1 cellular context compared by ENCODE assay signal in the genomic region with DNA sequence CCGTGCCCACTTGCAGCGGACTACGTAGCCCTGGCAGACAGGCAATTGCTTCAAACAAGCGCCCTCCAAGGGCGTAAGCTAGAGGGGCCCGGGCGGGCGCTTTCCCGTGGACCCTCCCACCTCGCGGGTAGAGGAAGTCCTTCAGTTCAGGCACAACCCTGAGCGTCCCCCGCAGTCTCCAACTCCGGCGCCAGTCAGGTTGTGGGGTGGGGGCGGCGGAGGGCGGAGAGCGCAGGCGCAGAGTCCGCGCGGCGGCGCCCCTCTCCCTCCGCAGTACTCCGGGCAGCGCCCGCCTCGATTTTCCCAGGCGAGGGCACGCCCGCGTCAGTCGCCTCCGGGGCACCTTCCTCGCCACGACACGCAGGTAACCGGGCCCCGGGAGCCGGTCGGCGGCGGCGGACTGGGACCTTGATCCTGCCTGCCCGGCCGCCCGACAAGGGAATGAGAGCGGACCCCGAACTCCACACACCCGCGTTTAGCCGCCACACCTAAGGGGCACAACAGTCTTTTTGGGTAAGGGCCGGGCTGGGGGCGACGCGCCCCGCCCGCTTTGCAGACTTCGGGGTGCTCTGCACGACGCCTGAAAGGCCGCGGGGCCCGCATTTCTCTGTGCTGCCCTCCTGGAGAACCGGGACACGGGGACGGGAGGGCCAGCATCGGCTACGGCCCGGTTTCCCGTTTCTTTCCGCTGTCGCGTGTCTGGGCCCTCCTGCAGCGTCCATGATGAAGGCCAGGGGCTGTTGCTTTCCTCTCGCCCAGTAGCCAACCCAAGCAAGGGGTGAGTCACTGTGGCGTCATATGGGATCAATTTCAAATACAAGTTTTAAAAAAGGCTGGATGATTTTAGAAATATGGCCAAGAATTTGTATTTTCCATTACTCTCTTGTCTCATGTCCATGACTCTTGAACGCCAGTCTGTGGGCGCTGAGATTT.
A peak's percentile ranks its signal among the peaks of the same experiment; 100 is the strongest.
TF ChIP-seq lines count a peak whose summit lies in the region.

A gene (plus strand): TSS at position 276 of the 933 bp plus-strand sequence. CDS start 35,335 bp downstream, outside the sequence.

TF ChIP-seq in HepG2, 621 proteins besides CTCF, POLR2A, EP300 and RAD21 (continued from another document and continues in another):
- TF ChIP-seq, protein P1, sequence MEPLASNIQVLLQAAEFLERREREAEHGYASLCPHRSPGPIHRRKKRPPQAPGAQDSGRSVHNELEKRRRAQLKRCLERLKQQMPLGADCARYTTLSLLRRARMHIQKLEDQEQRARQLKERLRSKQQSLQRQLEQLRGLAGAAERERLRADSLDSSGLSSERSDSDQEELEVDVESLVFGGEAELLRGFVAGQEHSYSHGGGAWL (CRISPR knock-in tag; IDR thresholded peaks at IDR 0.05): 0 out of 2 replicates have a peak, but pooled peaks have one; percentile 29
- TF ChIP-seq ZC3H13 (CRISPR knock-in tag; IDR thresholded peaks at IDR 0.05) (0 out of 2 replicates have a peak, but pooled peaks have one; percentile 42), HNRNPH1 (optimal IDR thresholded peaks at IDR 0.05; ENCODE audit: low read depth, low read length) (no peak), ZNF629 (CRISPR knock-in tag; conservative IDR thresholded peaks at IDR 0.05) (0 out of 2 replicates have a peak, but pooled peaks have one; percentile 47), KDM3A (CRISPR knock-in tag; IDR thresholded peaks at IDR 0.05; ENCODE audit: low read depth) (no peak), HHEX (CRISPR knock-in tag; IDR thresholded peaks at IDR 0.05) (no peak), BRCA1 (CRISPR knock-in tag; IDR thresholded peaks at IDR 0.05) (no peak), ZNF468 (CRISPR knock-in tag; IDR thresholded peaks at IDR 0.05) (no peak), MYNN (CRISPR knock-in tag; IDR thresholded peaks at IDR 0.05; ENCODE audit: low read depth) (0 out of 2 replicates have a peak, but pooled peaks have one; percentile 58), ZNF335 (CRISPR knock-in tag; IDR thresholded peaks at IDR 0.05) (peak; percentile 53; the same call in 1 of the 2 replicates), ZNF552 (CRISPR knock-in tag; IDR thresholded peaks at IDR 0.05; ENCODE audit: borderline replicate concordance) (0 out of 2 replicates have a peak, but pooled peaks have one; percentile 43), ZBTB3 (CRISPR knock-in tag; IDR thresholded peaks at IDR 0.05; ENCODE audit: borderline replicate concordance, low read depth) (no peak), ZNF878 (CRISPR knock-in tag; IDR thresholded peaks at IDR 0.05) (no peak), KLF13 (CRISPR knock-in tag; IDR thresholded peaks at IDR 0.05) (no peak), BORCS8-MEF2B (CRISPR knock-in tag; IDR thresholded peaks at IDR 0.05) (no peak), LCORL (IDR thresholded peaks at IDR 0.05) (no peak), LCORL (CRISPR knock-in tag; IDR thresholded peaks at IDR 0.05) (peak; percentile 62; the same call in 1 of the 2 replicates), ZZZ3 (CRISPR knock-in tag; IDR thresholded peaks at IDR 0.05; ENCODE audit: borderline replicate concordance) (no peak), KMT2B (CRISPR knock-in tag; IDR thresholded peaks at IDR 0.05) (peak; percentile 15; the same call in 1 of the 2 replicates), FOXK1 (CRISPR knock-in tag; IDR thresholded peaks at IDR 0.05; ENCODE audit: borderline replicate concordance, low read depth) (no peak), ZFX (CRISPR knock-in tag; IDR thresholded peaks at IDR 0.05; ENCODE audit: low read depth) (peak; percentile 81), PHF8 (CRISPR knock-in tag; IDR thresholded peaks at IDR 0.05) (peak; percentile 75), ZNF547 (CRISPR knock-in tag; IDR thresholded peaks at IDR 0.05) (peak; percentile 30), SRSF4 (IDR thresholded peaks at IDR 0.05; ENCODE audit: low read depth, low read length, poor library complexity, severe bottlenecking) (no peak)
- TF ChIP-seq, protein P2, sequence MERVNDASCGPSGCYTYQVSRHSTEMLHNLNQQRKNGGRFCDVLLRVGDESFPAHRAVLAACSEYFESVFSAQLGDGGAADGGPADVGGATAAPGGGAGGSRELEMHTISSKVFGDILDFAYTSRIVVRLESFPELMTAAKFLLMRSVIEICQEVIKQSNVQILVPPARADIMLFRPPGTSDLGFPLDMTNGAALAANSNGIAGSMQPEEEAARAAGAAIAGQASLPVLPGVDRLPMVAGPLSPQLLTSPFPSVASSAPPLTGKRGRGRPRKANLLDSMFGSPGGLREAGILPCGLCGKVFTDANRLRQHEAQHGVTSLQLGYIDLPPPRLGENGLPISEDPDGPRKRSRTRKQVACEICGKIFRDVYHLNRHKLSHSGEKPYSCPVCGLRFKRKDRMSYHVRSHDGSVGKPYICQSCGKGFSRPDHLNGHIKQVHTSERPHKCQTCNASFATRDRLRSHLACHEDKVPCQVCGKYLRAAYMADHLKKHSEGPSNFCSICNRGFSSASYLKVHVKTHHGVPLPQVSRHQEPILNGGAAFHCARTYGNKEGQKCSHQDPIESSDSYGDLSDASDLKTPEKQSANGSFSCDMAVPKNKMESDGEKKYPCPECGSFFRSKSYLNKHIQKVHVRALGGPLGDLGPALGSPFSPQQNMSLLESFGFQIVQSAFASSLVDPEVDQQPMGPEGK (CRISPR knock-in tag; IDR thresholded peaks at IDR 0.05): peak; percentile 56; the same call in 1 of the 2 replicates
- TF ChIP-seq, protein P3, sequence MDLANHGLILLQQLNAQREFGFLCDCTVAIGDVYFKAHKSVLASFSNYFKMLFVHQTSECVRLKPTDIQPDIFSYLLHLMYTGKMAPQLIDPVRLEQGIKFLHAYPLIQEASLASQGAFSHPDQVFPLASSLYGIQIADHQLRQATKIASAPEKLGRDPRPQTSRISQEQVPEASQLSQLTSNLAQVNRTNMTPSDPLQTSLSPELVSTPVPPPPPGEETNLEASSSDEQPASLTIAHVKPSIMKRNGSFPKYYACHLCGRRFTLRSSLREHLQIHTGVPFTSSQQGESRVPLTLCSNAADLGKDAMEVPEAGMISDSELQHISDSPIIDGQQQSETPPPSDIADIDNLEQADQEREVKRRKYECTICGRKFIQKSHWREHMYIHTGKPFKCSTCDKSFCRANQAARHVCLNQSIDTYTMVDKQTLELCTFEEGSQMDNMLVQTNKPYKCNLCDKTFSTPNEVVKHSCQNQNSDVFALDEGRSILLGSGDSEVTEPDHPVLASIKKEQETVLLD (CRISPR knock-in tag; IDR thresholded peaks at IDR 0.05; ENCODE audit: low read depth): no peak
- TF ChIP-seq, protein P4, sequence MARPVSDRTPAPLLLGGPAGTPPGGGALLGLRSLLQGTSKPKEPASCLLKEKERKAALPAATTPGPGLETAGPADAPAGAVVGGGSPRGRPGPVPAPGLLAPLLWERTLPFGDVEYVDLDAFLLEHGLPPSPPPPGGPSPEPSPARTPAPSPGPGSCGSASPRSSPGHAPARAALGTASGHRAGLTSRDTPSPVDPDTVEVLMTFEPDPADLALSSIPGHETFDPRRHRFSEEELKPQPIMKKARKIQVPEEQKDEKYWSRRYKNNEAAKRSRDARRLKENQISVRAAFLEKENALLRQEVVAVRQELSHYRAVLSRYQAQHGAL (CRISPR knock-in tag; IDR thresholded peaks at IDR 0.05; ENCODE audit: not compliant biosample characterization): no peak
- TF ChIP-seq, protein P5, sequence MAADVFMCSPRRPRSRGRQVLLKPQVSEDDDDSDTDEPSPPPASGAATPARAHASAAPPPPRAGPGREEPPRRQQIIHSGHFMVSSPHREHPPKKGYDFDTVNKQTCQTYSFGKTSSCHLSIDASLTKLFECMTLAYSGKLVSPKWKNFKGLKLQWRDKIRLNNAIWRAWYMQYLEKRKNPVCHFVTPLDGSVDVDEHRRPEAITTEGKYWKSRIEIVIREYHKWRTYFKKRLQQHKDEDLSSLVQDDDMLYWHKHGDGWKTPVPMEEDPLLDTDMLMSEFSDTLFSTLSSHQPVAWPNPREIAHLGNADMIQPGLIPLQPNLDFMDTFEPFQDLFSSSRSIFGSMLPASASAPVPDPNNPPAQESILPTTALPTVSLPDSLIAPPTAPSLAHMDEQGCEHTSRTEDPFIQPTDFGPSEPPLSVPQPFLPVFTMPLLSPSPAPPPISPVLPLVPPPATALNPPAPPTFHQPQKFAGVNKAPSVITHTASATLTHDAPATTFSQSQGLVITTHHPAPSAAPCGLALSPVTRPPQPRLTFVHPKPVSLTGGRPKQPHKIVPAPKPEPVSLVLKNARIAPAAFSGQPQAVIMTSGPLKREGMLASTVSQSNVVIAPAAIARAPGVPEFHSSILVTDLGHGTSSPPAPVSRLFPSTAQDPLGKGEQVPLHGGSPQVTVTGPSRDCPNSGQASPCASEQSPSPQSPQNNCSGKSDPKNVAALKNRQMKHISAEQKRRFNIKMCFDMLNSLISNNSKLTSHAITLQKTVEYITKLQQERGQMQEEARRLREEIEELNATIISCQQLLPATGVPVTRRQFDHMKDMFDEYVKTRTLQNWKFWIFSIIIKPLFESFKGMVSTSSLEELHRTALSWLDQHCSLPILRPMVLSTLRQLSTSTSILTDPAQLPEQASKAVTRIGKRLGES (CRISPR knock-in tag; IDR thresholded peaks at IDR 0.05; ENCODE audit: borderline replicate concordance): no peak; the same call in 1 of the 2 replicates
- TF ChIP-seq, protein P6, sequence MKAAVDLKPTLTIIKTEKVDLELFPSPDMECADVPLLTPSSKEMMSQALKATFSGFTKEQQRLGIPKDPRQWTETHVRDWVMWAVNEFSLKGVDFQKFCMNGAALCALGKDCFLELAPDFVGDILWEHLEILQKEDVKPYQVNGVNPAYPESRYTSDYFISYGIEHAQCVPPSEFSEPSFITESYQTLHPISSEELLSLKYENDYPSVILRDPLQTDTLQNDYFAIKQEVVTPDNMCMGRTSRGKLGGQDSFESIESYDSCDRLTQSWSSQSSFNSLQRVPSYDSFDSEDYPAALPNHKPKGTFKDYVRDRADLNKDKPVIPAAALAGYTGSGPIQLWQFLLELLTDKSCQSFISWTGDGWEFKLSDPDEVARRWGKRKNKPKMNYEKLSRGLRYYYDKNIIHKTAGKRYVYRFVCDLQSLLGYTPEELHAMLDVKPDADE (CRISPR knock-in tag; IDR thresholded peaks at IDR 0.05): no peak
- TF ChIP-seq, protein P7, sequence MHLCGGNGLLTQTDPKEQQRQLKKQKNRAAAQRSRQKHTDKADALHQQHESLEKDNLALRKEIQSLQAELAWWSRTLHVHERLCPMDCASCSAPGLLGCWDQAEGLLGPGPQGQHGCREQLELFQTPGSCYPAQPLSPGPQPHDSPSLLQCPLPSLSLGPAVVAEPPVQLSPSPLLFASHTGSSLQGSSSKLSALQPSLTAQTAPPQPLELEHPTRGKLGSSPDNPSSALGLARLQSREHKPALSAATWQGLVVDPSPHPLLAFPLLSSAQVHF (CRISPR knock-in tag; IDR thresholded peaks at IDR 0.05): peak; percentile 77
- TF ChIP-seq, protein P8, sequence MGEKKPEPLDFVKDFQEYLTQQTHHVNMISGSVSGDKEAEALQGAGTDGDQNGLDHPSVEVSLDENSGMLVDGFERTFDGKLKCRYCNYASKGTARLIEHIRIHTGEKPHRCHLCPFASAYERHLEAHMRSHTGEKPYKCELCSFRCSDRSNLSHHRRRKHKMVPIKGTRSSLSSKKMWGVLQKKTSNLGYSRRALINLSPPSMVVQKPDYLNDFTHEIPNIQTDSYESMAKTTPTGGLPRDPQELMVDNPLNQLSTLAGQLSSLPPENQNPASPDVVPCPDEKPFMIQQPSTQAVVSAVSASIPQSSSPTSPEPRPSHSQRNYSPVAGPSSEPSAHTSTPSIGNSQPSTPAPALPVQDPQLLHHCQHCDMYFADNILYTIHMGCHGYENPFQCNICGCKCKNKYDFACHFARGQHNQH (CRISPR knock-in tag; IDR thresholded peaks at IDR 0.05): 0 out of 2 replicates have a peak, but pooled peaks have one; percentile 17
- TF ChIP-seq, protein P9, sequence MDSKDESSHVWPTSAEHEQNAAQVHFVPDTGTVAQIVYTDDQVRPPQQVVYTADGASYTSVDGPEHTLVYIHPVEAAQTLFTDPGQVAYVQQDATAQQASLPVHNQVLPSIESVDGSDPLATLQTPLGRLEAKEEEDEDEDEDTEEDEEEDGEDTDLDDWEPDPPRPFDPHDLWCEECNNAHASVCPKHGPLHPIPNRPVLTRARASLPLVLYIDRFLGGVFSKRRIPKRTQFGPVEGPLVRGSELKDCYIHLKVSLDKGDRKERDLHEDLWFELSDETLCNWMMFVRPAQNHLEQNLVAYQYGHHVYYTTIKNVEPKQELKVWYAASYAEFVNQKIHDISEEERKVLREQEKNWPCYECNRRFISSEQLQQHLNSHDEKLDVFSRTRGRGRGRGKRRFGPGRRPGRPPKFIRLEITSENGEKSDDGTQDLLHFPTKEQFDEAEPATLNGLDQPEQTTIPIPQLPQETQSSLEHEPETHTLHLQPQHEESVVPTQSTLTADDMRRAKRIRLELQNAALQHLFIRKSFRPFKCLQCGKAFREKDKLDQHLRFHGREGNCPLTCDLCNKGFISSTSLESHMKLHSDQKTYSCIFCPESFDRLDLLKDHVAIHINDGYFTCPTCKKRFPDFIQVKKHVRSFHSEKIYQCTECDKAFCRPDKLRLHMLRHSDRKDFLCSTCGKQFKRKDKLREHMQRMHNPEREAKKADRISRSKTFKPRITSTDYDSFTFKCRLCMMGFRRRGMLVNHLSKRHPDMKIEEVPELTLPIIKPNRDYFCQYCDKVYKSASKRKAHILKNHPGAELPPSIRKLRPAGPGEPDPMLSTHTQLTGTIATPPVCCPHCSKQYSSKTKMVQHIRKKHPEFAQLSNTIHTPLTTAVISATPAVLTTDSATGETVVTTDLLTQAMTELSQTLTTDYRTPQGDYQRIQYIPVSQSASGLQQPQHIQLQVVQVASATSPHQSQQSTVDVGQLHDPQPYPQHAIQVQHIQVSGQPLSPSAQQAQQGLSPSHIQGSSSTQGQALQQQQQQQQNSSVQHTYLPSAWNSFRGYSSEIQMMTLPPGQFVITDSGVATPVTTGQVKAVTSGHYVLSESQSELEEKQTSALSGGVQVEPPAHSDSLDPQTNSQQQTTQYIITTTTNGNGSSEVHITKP (CRISPR knock-in tag; IDR thresholded peaks at IDR 0.05; ENCODE audit: low read depth): 0 out of 2 replicates have a peak, but pooled peaks have one; percentile 52
- TF ChIP-seq, protein P10, sequence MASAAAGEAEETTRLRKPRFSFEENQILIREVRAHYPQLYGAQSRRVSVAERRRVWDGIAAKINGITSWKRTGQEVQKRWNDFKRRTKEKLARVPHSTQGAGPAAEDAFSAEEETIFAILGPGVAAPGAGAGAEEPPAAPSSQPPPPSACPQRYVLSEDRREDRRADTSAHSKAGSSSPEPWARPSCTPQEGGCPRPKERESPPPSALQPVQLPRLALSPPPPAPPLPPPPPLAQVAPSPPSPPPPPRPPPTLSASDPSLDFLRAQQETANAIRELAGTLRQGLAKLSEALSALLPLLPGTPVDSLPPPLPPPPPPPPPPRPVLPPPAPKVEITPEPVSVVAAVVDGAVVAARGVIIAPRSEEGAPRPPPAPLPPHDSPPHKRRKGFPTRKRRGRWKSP (CRISPR knock-in tag; IDR thresholded peaks at IDR 0.05): peak; percentile 36; the same call in 1 of the 2 replicates
